ENCODE assay signal across 23 cellular contexts in the genomic region with DNA sequence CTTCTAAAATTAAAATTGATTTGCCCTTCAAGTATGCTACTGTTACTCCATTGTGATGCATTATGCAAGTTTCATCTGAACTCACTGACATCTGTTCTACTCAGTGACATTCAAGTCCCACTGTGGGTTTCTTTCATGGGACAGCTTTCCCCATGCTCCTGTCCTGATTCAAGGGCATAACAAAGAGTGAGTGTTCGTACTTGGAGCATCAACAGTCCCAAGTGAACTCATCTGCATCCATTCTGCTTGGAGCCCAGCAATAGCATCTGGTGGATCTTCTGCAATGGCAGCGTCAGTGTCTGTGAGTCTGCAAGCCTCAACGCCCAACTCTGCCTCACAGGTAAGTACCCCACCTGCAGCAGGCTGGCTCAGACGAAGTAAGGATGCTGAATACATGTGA.
"Had no signal": no experiment of that assay in that cellular context is flagged by ENCODE, and none has a peak within 500 bp of the region (broad histone marks: within the 10 kb centered on the region; RNA-seq: fewer than 3 reads in every experiment).

No MANE protein-coding gene starts in this region.

- FAIRE-seq: RCC 7860 had no signal

- DNase-seq: activated CD4-positive, alpha-beta T cell treated with anti-CD3 and anti-CD28 coated beads for 48 hours; activated CD4-positive, alpha-beta T cell treated with anti-CD3 and anti-CD28 coated beads, Interleukin-2, amount 50 U/mL, for 4 hours; activated CD4-positive, CD25-positive, alpha-beta regulatory T cell treated with anti-CD3 and anti-CD28 coated beads, Interleukin-2, amount 50 U/mL, for 72 hours; activated CD8-positive, alpha-beta memory T cell treated with anti-CD3 and anti-CD28 coated beads, Interleukin-2, amount 10 ng/mL, durations not matched to agents 7 days and 5 days; activated CD8-positive, alpha-beta T cell treated with anti-CD3 and anti-CD28 coated beads, Interleukin-2, amount 10 ng/mL, durations not matched to agents 7 days and 5 days; activated gamma-delta T cell; activated naive CD4-positive, alpha-beta T cell treated with anti-CD3 and anti-CD28 coated beads for 36 hours; activated naive CD8-positive, alpha-beta T cell treated with anti-CD3 and anti-CD28 coated beads for 36 hours; activated T-cell treated with anti-CD3 and anti-CD28 coated beads, Interleukin-2, amount 50 U/mL, for 48 hours; IMR-90; KG1; NCI-H1092; NCI-H1417; NCI-H1694 treated with DMSO at 0.1 percent for 48 hours; NCI-H2029 treated with DMSO at 0.1 percent for 48 hours; NCI-H345; NCI-H510A; NCI-H69; NK-92 treated with Interleukin-12 subunit alpha and Interleukin-12 subunit beta, amount 100 ng/mL, for 24 hours; SHP77; T-helper 17 cell; T-helper 9 cell had no signal
